Comparison of ENCODE assay signal across 8 cellular contexts in the genomic region with DNA sequence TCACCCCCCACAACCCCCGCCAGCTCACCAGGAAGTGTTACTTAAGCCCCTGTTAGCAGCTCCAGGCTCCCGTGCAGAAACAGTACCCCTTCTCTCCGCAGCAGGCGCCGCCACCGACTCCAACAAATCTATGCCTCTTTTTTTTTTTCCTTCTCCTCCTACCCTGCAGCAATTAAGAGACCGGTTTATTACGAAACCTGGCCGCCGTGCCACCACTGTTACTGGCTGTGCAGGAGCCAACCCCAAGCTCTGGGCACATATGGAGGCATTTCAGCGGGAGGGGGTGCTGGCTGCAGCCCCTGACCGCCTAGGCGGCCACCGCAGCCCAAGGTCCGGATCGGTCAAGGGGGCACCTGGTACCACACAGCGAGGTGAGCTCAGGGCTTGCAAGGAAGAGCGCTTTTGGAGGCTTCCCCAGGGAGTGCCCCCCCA. TPM values are rescaled to one million over a fixed set of nuclear protein-coding genes. Genes with fewer than 3 reads are reported as not detected.
A peak's percentile ranks its signal among the peaks of the same experiment; 100 is the strongest.
DNase-seq lines count a peak whose midpoint lies in the region; ATAC-seq and TF ChIP-seq lines count a peak whose summit lies in the region.

No MANE protein-coding gene starts in this region.

- intact Hi-C loops in sigmoid colon (cut with DNase I) = loop anchor here (2.0 kb wide), 1 partner anchor 16 kb away; no protein-coding TSS in a partner anchor

- no peaks in the 10 kb centered on the region for H3K27me3 ChIP-seq in iPS DF 6.9 (ENCODE audit: control insufficient read depth, insufficient read depth, low read length)
- no peaks in the 10 kb centered on the region for H3K27me3 ChIP-seq in sigmoid colon

- WGBS in iPS DF 6.9 (ENCODE audit: insufficient coverage, insufficient read length) = no CpG with 5 or more reads among the region's 18 CpGs
- WGBS in sigmoid colon, 2 donors = 1 to 2% methylated on average over 18 of the region's 18 CpGs

- TF ChIP-seq CTCF in astrocyte of the spinal cord (IDR thresholded peaks at IDR 0.05; ENCODE audit: low read depth, low read length) (peak; percentile 17), sigmoid colon (IDR thresholded peaks at IDR 0.05) (peak; percentile 16 to 44 (median 32))

- H3K4me1 ChIP-seq in iPS DF 6.9 (ENCODE audit: control insufficient read depth, insufficient read depth, low read length) (peaks cover 5% of the 10 kb centered on the region; the same call in 1 of the 2 replicates), sigmoid colon (peaks cover 0 to 35% (median 20%) of the 10 kb centered on the region in 4 donors)

- in situ Hi-C loops in astrocyte of the spinal cord (cut with HindIII; ENCODE audit: low sequenced_read_pairs) = no loop called here

- DNase-seq in A172 (ENCODE audit: low spot score) (peak; percentile 63), H4 (ENCODE audit: low spot score) (peak; percentile 89), astrocyte of the spinal cord (ENCODE audit: low read depth, low spot score) (peak; percentile 71), iPS DF 6.9 (ENCODE audit: low read depth, low spot score) (no peak), sigmoid colon (peak; percentile 94), middle frontal gyrus (ENCODE audit: extremely low spot score, low spot score) (no peak)

- H3K4me3 ChIP-seq in astrocyte of the spinal cord (ENCODE audit: low read depth, low read length) (peak overlapping the region; percentile 95), iPS DF 6.9 (ENCODE audit: low read length) (peak overlapping the region; percentile 55; the same call in 1 of the 2 replicates), sigmoid colon (peak overlapping the region; percentile 71 to 97 (median 94))

- TF ChIP-seq POLR2A in Raji (IDR thresholded peaks at IDR 0.05; ENCODE audit: insufficient read depth, low read depth, low read length) = peak; percentile 19; the same call in 1 of the 2 replicates
- no peak for TF ChIP-seq POLR2A in sigmoid colon (IDR thresholded peaks at IDR 0.05)

- H3K27ac ChIP-seq in iPS DF 6.9 (ENCODE audit: low read length) (no peak overlapping the region), sigmoid colon (peak overlapping the region; percentile 91 to 96 (median 94))

- H3K9me3 ChIP-seq in iPS DF 6.9 (ENCODE audit: control insufficient read depth, insufficient read depth, low read length) (no peaks in the 10 kb centered on the region), sigmoid colon (peaks cover 0 to 4% (median under 1%) of the 10 kb centered on the region in 4 donors)

- no peak for ATAC-seq in HG02852 (IDR thresholded peaks at IDR 0.05; ENCODE audit: unreplicated experiment)

- TF ChIP-seq EP300 in sigmoid colon (IDR thresholded peaks at IDR 0.05) = no peak

- no peaks in the 10 kb centered on the region for H3K36me3 ChIP-seq in iPS DF 6.9 (ENCODE audit: control insufficient read depth, insufficient read depth, low read length)
- peaks cover 0 to 14% (median 4%) of the 10 kb centered on the region in 4 donors for H3K36me3 ChIP-seq in sigmoid colon

RNA-seq across cellular contexts. Expression of a gene that starts 2.4 kb away (rescaled TPM):
- 92.7 and 97.6 TPM in 2 replicates for total RNA-seq in A172 (2014; rRNA removed; shearing (Covaris generic))
- 14.3 and 82.3 TPM in 2 replicates for total RNA-seq in H4 (2014; rRNA removed; shearing (Covaris generic))
- 100 to 1,000 TPM in 2 of 4 donors, 10 to 100 TPM in 2; 82.0 to 708 (median 108) TPM for total RNA-seq in sigmoid colon
- 10 to 100 TPM; 25.0 to 56.3 (median 54.7) TPM for polyA plus RNA-seq in sigmoid colon

RNA-seq across cellular contexts. Expression of a gene that starts 21.6 kb away (rescaled TPM):
- total RNA-seq in A172 (2014; rRNA removed; shearing (Covaris generic)) = 232 and 348 TPM in 2 replicates
- 64.3 and 86.4 TPM in 2 replicates for total RNA-seq in H4 (2014; rRNA removed; shearing (Covaris generic))
- 10 to 100 TPM in 3 of 4 donors, 1 to 10 TPM in 1; 7.4 to 19.7 (median 12.6) TPM for total RNA-seq in sigmoid colon
- 10 to 100 TPM; 15.0 to 74.4 (median 20.3) TPM for polyA plus RNA-seq in sigmoid colon

RNA-seq across cellular contexts. Expression of a gene that starts 51.0 kb away (rescaled TPM):
- 85.0 and 110 TPM in 2 replicates for total RNA-seq in A172 (2014; rRNA removed; shearing (Covaris generic))
- 39.9 and 40.8 TPM in 2 replicates for total RNA-seq in H4 (2014; rRNA removed; shearing (Covaris generic))
- 10 to 100 TPM; 23.6 to 29.3 (median 26.3) TPM for total RNA-seq in sigmoid colon
- polyA plus RNA-seq in sigmoid colon = 100 to 1,000 TPM in 2 of 3 donors, 10 to 100 TPM in 1; 92.2 to 135 (median 101) TPM

Comparison
In these comparisons a context has a peak if more than half of its experiments do, and no peak if none do; other contexts are left out.
1. DNase-seq: peak in A172 (single experiment), H4 (single experiment), astrocyte of the spinal cord (single experiment) and sigmoid colon (single experiment); none in iPS DF 6.9 (single experiment) and middle frontal gyrus (single experiment).
2. Peak in every context shown above with its lines, with median percentiles within 50 percentile points of each other: H3K4me3 ChIP-seq.